ENCODE assay signal across 23 cellular contexts in genomic region chr12:124371970-124372555, GRCh38.
DNase-seq lines count a peak whose midpoint lies in the region; ATAC-seq and TF ChIP-seq lines count a peak whose summit lies in the region.
"Had no signal": no experiment of that assay in that cellular context is flagged by ENCODE, and none has a peak within 500 bp of the region (broad histone marks: within the 10 kb centered on the region; RNA-seq: fewer than 3 reads in every experiment).

No MANE protein-coding gene starts in this region.

- H3K27ac ChIP-seq in heart left ventricle (peak overlapping the region in 8 of 12 donors; percentile 18 to 99 (median 72)), adrenal gland (peak overlapping the region in 3 of 5 donors; percentile 93 to 96 (median 96)), muscle layer of colon (ENCODE audit: low read depth, low read length) (peak overlapping the region; percentile 51), suprapubic skin (peak overlapping the region; percentile 17)
- H3K27ac ChIP-seq: BLaER1 had no signal

- H3K36me3 ChIP-seq in heart left ventricle (peaks cover 0 to 94% (median 58%) of the 10 kb centered on the region in 9 donors), adrenal gland (replicated peaks in 1 of 2) (peaks cover 0 to 70% of the 10 kb centered on the region in 2 donors), muscle layer of colon (ENCODE audit: insufficient read depth, low read length) (peaks cover 69% of the 10 kb centered on the region), suprapubic skin (peaks cover 61% of the 10 kb centered on the region)

- intact Hi-C loops in heart left ventricle (cut with DNase I) = loop anchor here in 1 of 10 donors (10.0 kb wide), 2 partner anchors 53 to 113 kb away; no protein-coding TSS in a partner anchor
- intact Hi-C loops in left ventricle myocardium superior (cut with micrococcal nuclease) = no loop called here
- intact Hi-C loops in adrenal gland (cut with DNase I) = loop anchor here (10.0 kb wide), 1 partner anchor 393 kb away; no protein-coding TSS in a partner anchor

- TF ChIP-seq POLR2A in heart left ventricle (IDR thresholded peaks at IDR 0.05) (no peak), adrenal gland (IDR thresholded peaks at IDR 0.05) (no peak), suprapubic skin (IDR thresholded peaks at IDR 0.05) (no peak)

- H3K9ac ChIP-seq in muscle layer of colon (ENCODE audit: low read length) = no peak overlapping the region
- H3K9ac ChIP-seq: BLaER1 had no signal

- ATAC-seq in heart left ventricle (no peak), left ventricle myocardium superior (no peak), GM19455 (IDR thresholded peaks at IDR 0.05; ENCODE audit: unreplicated experiment) (no peak)
- ATAC-seq: activated naive CD8-positive, alpha-beta T cell treated with anti-CD3 and anti-CD28 coated beads, Interleukin-2, amount 50 U/mL, for 24 hours; K562; T-cell had no signal

- H3K4me3 ChIP-seq in heart left ventricle (no peak overlapping the region), adrenal gland (no peak overlapping the region), muscle layer of colon (ENCODE audit: low read depth in 1 of 2, low read length in 2 of 2) (no peak overlapping the region), suprapubic skin (no peak overlapping the region)
- H3K4me3 ChIP-seq: BLaER1, K562, smooth muscle cell had no signal

- H3K27me3 ChIP-seq in heart left ventricle (no peaks in the 10 kb centered on the region), adrenal gland (no peaks in the 10 kb centered on the region), muscle layer of colon (ENCODE audit: control insufficient read depth in 1 of 2, insufficient read depth in 2 of 2, low read length in 2 of 2) (no peaks in the 10 kb centered on the region), suprapubic skin (no peaks in the 10 kb centered on the region)
- H3K27me3 ChIP-seq: BLaER1 had no signal

- TF ChIP-seq CTCF in heart left ventricle (IDR thresholded peaks at IDR 0.05) = no peak
- no peak for TF ChIP-seq CTCF in adrenal gland (IDR thresholded peaks at IDR 0.05)
- no peak for TF ChIP-seq CTCF in suprapubic skin (IDR thresholded peaks at IDR 0.05)

- 89 to 91% (median 90%) methylated on average over 36 to 37 of the region's 37 CpGs for WGBS in heart left ventricle, 4 donors
- WGBS in adrenal gland, 4 donors = 60 to 69% (median 64%) methylated on average over 10 to 37 of the region's 37 CpGs
- WGBS in suprapubic skin = 82% methylated on average over 32 of the region's 37 CpGs

- no peak for TF ChIP-seq EP300 in suprapubic skin (IDR thresholded peaks at IDR 0.05)

- H3K9me3 ChIP-seq in heart left ventricle (no peaks in the 10 kb centered on the region), adrenal gland (replicated peaks in 1 of 3) (no peaks in the 10 kb centered on the region), muscle layer of colon (ENCODE audit: low read length) (no peaks in the 10 kb centered on the region), suprapubic skin (no peaks in the 10 kb centered on the region)
- H3K9me3 ChIP-seq: BLaER1, Caco-2 had no signal

- peaks cover 8 to 54% (median 43%) of the 10 kb centered on the region in 12 donors for H3K4me1 ChIP-seq in heart left ventricle
- peaks cover 45 to 76% of the 10 kb centered on the region in 2 donors for H3K4me1 ChIP-seq in adrenal gland (replicated peaks in 1 of 2)
- peaks cover 44% of the 10 kb centered on the region for H3K4me1 ChIP-seq in muscle layer of colon (ENCODE audit: insufficient read depth, low read length)
- H3K4me1 ChIP-seq in suprapubic skin = peaks cover 54% of the 10 kb centered on the region
- H3K4me1 ChIP-seq: Caco-2 had no signal

- DNase-seq in heart left ventricle (no peak), left ventricle myocardium superior (no peak), adrenal gland (peak in 1 of 7 donors; percentile 11), suprapubic skin (ENCODE audit: low spot score in 2 of 2) (no peak), NCI-H1417 treated with DMSO at 0.1 percent for 48 hours (lab: John Stamatoyannopoulos, UW) (no peak), OCI-M1 (lab: John Stamatoyannopoulos, UW) (no peak)
- DNase-seq: activated CD4-positive, alpha-beta T cell treated with anti-CD3 and anti-CD28 coated beads, Interleukin-2, amount 10 ng/mL, durations not matched to agents 24 days and 14 days; activated effector memory CD4-positive, alpha-beta T cell treated with Interleukin-2 at 50 U/mL for 16 hours; activated naive CD8-positive, alpha-beta T cell treated with anti-CD3 and anti-CD28 coated beads, Interleukin-2, amount 50 U/mL, for 24 hours; Caco-2; EL; midbrain; NCI-H1694; NCI-H2171 treated with DMSO at 0.1 percent for 48 hours; NCI-H748 treated with DMSO at 0.1 percent for 48 hours; SHP77 treated with DMSO at 0.1 percent for 48 hours; stimulated activated CD4-positive, alpha-beta T cell treated with anti-CD3 and anti-CD28 coated beads, Interleukin-2, amount 100 ng/mL, for 48 hours; T-cell had no signal

Comparison
In these comparisons a context has a peak if more than half of its experiments do, and no peak if none do; other contexts are left out.
1. H3K27ac ChIP-seq: peak in every context shown above with its lines; median percentile 96 in adrenal gland; 72 in heart left ventricle; 51 in muscle layer of colon; 17 in suprapubic skin.